ENCODE assay signal across 17 cellular contexts in genomic region chr20:50227506-50227905, GRCh38.
"Had no signal": no experiment of that assay in that cellular context is flagged by ENCODE, and none has a peak within 500 bp of the region (broad histone marks: within the 10 kb centered on the region; RNA-seq: fewer than 3 reads in every experiment).

No MANE protein-coding gene starts in this region.

- H3K27me3 Mint-ChIP-seq: type B pancreatic cell had no signal

- H2AFZ ChIP-seq: hepatocyte had no signal

- ATAC-seq: esophagus mucosa; naive thymus-derived CD8-positive, alpha-beta T cell had no signal

- DNase-seq: activated CD4-positive, alpha-beta T cell treated with anti-CD3 and anti-CD28 coated beads for 4 hours; activated CD8-positive, alpha-beta memory T cell treated with anti-CD3 and anti-CD28 coated beads for 24 hours; activated naive CD4-positive, alpha-beta T cell treated with anti-CD3 and anti-CD28 coated beads, Interleukin-2, amount 50 U/mL, for 16 hours; amniotic stem cell; caudate nucleus; left lung; naive thymus-derived CD8-positive, alpha-beta T cell; retina; stimulated activated naive B cell treated with anti-CD40 and anti-IgM and Interleukin-4, amounts not matched to agents 10 μg/mL and 1 μg/mL and 100 μg/mL, for 72 hours had no signal

- H3K36me3 ChIP-seq: left lung, suprapubic skin had no signal

- H3K9me3 ChIP-seq: left lung, suprapubic skin had no signal

- H3K4me1 Mint-ChIP-seq: memory B cell; naive thymus-derived CD8-positive, alpha-beta T cell had no signal

- H3K9me3 Mint-ChIP-seq: naive thymus-derived CD8-positive, alpha-beta T cell; type B pancreatic cell had no signal

- H3K27me3 ChIP-seq: hepatocyte, left lung, suprapubic skin had no signal

- H3K4me2 ChIP-seq: hepatocyte had no signal

- H3K4me3 ChIP-seq: hepatocyte, left lung, suprapubic skin had no signal

- FAIRE-seq: colon, keratinocyte had no signal

- H3K27ac Mint-ChIP-seq: memory B cell; naive thymus-derived CD8-positive, alpha-beta T cell; T-helper 1 cell treated with Interleukin-12 subunit alpha and Interleukin-12 subunit beta and Interleukin-4 antibody, amounts not matched to agents 30 μg/mL and 1 μg/mL, for 36 hours; type B pancreatic cell had no signal

- H3K79me2 ChIP-seq: hepatocyte had no signal

- H3K27ac ChIP-seq: hepatocyte had no signal

- H3K4me3 Mint-ChIP-seq: memory B cell; naive thymus-derived CD8-positive, alpha-beta T cell; stimulated activated naive B cell treated with anti-CD40 and anti-IgM and Interleukin-4, amounts not matched to agents 10 μg/mL and 1 μg/mL and 100 μg/mL, for 72 hours; T-helper 1 cell treated with Interleukin-12 subunit alpha and Interleukin-12 subunit beta and Interleukin-4 antibody, amounts not matched to agents 30 μg/mL and 1 μg/mL, for 36 hours; type B pancreatic cell had no signal

- H3K36me3 Mint-ChIP-seq: memory B cell; naive thymus-derived CD8-positive, alpha-beta T cell; type B pancreatic cell had no signal
